Comparison of ENCODE assay signal across 1 cellular context in the genomic region with DNA sequence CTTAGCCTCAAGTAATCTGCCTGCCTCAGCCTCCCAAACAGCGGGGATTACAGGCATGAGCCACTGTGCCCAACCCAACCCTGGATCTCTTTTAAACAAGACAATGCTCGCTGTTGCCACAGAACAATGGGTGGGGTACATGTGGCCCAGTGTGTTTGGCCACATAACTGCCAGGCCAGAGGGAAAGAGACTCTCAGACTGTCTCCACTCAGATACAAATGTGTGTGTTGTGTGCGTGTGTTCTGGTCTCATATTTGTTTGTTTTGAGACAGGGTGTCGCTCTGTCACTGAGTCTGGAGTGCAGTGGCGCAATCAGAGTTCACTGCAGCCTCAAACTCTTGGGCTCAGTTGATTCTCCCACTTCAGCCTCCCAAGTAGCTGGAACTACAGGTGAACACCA.
TF ChIP-seq lines count a peak whose summit lies in the region.

No MANE protein-coding gene starts in this region.

TF ChIP-seq in GM23338, 12 proteins besides CTCF, POLR2A, EP300 and RAD21 (continued from another document):
- TF ChIP-seq, protein P1, sequence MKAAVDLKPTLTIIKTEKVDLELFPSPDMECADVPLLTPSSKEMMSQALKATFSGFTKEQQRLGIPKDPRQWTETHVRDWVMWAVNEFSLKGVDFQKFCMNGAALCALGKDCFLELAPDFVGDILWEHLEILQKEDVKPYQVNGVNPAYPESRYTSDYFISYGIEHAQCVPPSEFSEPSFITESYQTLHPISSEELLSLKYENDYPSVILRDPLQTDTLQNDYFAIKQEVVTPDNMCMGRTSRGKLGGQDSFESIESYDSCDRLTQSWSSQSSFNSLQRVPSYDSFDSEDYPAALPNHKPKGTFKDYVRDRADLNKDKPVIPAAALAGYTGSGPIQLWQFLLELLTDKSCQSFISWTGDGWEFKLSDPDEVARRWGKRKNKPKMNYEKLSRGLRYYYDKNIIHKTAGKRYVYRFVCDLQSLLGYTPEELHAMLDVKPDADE (IDR thresholded peaks at IDR 0.05): no peak
- TF ChIP-seq REST (IDR thresholded peaks at IDR 0.05; ENCODE audit: unreplicated experiment) (no peak), CREB1 (CRISPR knock-in tag; IDR thresholded peaks at IDR 0.05; ENCODE audit: low read depth) (no peak), POLR2AphosphoS5 (IDR thresholded peaks at IDR 0.05; ENCODE audit: low read depth) (no peak), NANOG (IDR thresholded peaks at IDR 0.05; ENCODE audit: borderline replicate concordance) (no peak), JUNB (IDR thresholded peaks at IDR 0.05; ENCODE audit: unreplicated experiment) (no peak), ZNF114 (CRISPR knock-in tag; IDR thresholded peaks at IDR 0.05) (no peak)
- TF ChIP-seq, protein P2, sequence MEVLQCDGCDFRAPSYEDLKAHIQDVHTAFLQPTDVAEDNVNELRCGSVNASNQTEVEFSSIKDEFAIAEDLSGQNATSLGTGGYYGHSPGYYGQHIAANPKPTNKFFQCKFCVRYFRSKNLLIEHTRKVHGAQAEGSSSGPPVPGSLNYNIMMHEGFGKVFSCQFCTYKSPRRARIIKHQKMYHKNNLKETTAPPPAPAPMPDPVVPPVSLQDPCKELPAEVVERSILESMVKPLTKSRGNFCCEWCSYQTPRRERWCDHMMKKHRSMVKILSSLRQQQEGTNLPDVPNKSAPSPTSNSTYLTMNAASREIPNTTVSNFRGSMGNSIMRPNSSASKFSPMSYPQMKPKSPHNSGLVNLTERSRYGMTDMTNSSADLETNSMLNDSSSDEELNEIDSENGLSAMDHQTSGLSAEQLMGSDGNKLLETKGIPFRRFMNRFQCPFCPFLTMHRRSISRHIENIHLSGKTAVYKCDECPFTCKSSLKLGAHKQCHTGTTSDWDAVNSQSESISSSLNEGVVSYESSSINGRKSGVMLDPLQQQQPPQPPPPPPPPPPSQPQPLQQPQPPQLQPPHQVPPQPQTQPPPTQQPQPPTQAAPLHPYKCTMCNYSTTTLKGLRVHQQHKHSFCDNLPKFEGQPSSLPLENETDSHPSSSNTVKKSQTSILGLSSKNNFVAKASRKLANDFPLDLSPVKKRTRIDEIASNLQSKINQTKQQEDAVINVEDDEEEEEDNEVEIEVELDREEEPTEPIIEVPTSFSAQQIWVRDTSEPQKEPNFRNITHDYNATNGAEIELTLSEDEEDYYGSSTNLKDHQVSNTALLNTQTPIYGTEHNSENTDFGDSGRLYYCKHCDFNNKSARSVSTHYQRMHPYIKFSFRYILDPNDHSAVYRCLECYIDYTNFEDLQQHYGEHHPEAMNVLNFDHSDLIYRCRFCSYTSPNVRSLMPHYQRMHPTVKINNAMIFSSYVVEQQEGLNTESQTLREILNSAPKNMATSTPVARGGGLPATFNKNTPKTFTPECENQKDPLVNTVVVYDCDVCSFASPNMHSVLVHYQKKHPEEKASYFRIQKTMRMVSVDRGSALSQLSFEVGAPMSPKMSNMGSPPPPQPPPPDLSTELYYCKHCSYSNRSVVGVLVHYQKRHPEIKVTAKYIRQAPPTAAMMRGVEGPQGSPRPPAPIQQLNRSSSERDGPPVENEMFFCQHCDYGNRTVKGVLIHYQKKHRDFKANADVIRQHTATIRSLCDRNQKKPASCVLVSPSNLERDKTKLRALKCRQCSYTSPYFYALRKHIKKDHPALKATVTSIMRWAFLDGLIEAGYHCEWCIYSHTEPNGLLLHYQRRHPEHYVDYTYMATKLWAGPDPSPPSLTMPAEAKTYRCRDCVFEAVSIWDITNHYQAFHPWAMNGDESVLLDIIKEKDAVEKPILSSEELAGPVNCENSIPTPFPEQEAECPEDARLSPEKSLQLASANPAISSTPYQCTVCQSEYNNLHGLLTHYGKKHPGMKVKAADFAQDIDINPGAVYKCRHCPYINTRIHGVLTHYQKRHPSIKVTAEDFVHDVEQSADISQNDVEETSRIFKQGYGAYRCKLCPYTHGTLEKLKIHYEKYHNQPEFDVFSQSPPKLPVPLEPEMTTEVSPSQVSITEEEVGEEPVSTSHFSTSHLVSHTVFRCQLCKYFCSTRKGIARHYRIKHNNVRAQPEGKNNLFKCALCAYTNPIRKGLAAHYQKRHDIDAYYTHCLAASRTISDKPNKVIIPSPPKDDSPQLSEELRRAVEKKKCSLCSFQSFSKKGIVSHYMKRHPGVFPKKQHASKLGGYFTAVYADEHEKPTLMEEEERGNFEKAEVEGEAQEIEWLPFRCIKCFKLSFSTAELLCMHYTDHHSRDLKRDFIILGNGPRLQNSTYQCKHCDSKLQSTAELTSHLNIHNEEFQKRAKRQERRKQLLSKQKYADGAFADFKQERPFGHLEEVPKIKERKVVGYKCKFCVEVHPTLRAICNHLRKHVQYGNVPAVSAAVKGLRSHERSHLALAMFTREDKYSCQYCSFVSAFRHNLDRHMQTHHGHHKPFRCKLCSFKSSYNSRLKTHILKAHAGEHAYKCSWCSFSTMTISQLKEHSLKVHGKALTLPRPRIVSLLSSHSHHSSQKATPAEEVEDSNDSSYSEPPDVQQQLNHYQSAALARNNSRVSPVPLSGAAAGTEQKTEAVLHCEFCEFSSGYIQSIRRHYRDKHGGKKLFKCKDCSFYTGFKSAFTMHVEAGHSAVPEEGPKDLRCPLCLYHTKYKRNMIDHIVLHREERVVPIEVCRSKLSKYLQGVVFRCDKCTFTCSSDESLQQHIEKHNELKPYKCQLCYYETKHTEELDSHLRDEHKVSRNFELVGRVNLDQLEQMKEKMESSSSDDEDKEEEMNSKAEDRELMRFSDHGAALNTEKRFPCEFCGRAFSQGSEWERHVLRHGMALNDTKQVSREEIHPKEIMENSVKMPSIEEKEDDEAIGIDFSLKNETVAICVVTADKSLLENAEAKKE (CRISPR knock-in tag; IDR thresholded peaks at IDR 0.05): no peak
